3 cellular contexts compared by ENCODE assay signal in the genomic region with DNA sequence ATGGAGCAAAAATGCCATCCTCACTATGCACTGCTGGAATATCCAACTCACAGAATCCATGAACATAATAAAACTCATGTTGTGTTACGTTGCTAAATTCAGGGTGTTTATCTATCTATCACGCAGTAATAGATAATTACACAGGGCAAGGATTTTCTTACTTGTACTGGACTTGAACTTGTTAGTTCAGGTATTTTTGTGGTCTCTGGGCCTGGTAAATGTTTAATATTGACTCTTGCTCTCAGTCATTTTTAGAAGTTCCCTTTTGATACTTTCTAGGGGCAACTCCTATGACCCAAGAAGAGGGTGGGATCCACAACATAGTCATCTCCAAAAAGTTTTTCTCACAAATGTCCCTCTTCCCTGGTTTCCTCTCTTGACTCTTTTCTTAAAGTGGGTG.
"Had no signal": no experiment of that assay in that cellular context is flagged by ENCODE, and none has a peak within 500 bp of the region (broad histone marks: within the 10 kb centered on the region; RNA-seq: fewer than 3 reads in every experiment).

No MANE protein-coding gene starts in this region.

- ATAC-seq: GM12878 had no signal

- DNase-seq: GDM1, GF-D8 had no signal
